Comparison of ENCODE assay signal across 13 cellular contexts in the genomic region with DNA sequence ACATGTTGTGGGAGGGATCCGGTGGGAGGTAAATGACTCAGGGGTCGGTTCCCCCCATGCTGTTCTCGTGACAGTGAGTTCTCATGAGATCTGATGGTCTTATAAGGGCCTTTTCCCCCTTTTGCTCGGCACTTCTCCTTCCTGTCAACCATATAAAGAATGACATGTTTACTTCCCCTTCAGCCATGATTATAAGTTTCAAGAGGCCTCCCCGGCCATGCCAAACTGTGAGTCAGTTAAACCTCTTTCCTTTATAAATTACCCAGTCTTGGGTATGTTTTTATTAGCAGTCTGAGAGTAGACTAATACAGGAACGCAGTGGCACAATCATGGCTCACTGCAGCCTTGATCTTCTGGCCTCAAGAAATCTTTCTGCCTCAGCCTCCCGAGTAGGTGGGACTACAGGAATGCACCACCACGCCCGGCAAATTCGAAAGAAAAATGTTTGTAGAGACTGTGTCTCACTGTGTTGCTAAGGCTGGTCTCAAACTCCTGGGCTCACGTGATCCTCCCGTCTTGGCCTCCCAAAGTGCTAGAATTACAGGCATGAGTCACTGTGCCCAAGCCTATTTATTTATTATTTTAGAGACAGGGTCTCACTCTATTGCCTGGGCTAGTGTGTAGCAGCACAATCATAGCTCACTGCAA.
DNase-seq lines count a peak whose midpoint lies in the region; ATAC-seq, FAIRE-seq and TF ChIP-seq lines count a peak whose summit lies in the region.
"Had no signal": no experiment of that assay in that cellular context is flagged by ENCODE, and none has a peak within 500 bp of the region (broad histone marks: within the 10 kb centered on the region; RNA-seq: fewer than 3 reads in every experiment).

No MANE protein-coding gene starts in this region.

- H3K4me3 Mint-ChIP-seq in stimulated activated naive CD8-positive, alpha-beta T cell treated with anti-CD3 and anti-CD28 coated beads, Interleukin-15, amount 100 ng/mL, for 72 hours, result no peak overlapping the region
- H3K4me3 Mint-ChIP-seq: naive thymus-derived CD8-positive, alpha-beta T cell had no signal

- CTCF ChIA-PET in GM12878 (lab: Yijun Ruan, JAX), result interaction anchor here (0.6 kb wide), 1 partner anchor 253 kb away, joined by 4 read pairs; no protein-coding TSS in a partner anchor

- no peaks in the 10 kb centered on the region for H3K79me2 ChIP-seq in GM12878 (ENCODE audit: control insufficient read depth, insufficient read depth, low read length)

- peak; percentile 82 for ATAC-seq in GM12878
- ATAC-seq in stimulated activated naive CD8-positive, alpha-beta T cell treated with anti-CD3 and anti-CD28 coated beads, Interleukin-15, amount 100 ng/mL, for 72 hours, result peak; percentile 54
- ATAC-seq in HG02588 (IDR thresholded peaks at IDR 0.05; ENCODE audit: unreplicated experiment), result no peak
- ATAC-seq: left ventricle myocardium superior; naive thymus-derived CD8-positive, alpha-beta T cell had no signal

- TF ChIP-seq POLR2A in GM12878 (IDR thresholded peaks at IDR 0.05; ENCODE audit: low read depth, low read length), result no peak

- H3K9me3 ChIP-seq in GM12878 (replicated peaks; ENCODE audit: control insufficient read depth, insufficient read depth, low read length), result no peaks in the 10 kb centered on the region; the same call in 2 of the 3 replicates

- no peak for FAIRE-seq in GM12878 (lab: Jason Lieb, UNC)
- FAIRE-seq: H1 had no signal

- TF ChIP-seq CTCF in GM12878 (IDR thresholded peaks at IDR 0.05 in 2 of 3, conservative IDR thresholded peaks at IDR 0.05 in 1 of 3; ENCODE audit: control insufficient read depth in 2 of 3, extremely low read depth in 1 of 3, insufficient read depth in 1 of 3, low read depth in 3 of 3, low read length in 3 of 3), result no peak

- RAD21 ChIA-PET in GM12878 (lab: Charles Lee; ENCODE audit: unreplicated experiment), result no interaction called here

- no peak for TF ChIP-seq EP300 in GM12878 (IDR thresholded peaks at IDR 0.05; ENCODE audit: borderline replicate concordance in 1 of 2, control insufficient read depth in 1 of 2, low read depth in 2 of 2, low read length in 2 of 2)

- H2AFZ ChIP-seq in GM12878 (ENCODE audit: control insufficient read depth, low read depth, low read length), result no peak overlapping the region

- POLR2A ChIA-PET in GM12878 (lab: Charles Lee), result no interaction called here

- DNase-seq in HT1080 (ENCODE audit: low read depth) (peak; percentile 61), OCI-M1 (lab: John Stamatoyannopoulos, UW) (peak; percentile 7), GM12878 (ENCODE audit: low read depth, low spot score) (no peak), NCI-H345 treated with DMSO at 0.1 percent for 48 hours (lab: John Stamatoyannopoulos, UW; ENCODE audit: unreplicated experiment) (no peak)
- DNase-seq in stimulated activated naive CD8-positive, alpha-beta T cell treated with anti-CD3 and anti-CD28 coated beads, Interleukin-15, amount 100 ng/mL, for 72 hours, result peak in 1 of 2 donors; percentile 21
- DNase-seq in central memory CD4-positive, alpha-beta T cell, result no peak
- no peak for DNase-seq in activated naive CD4-positive, alpha-beta T cell treated with Interleukin-2 at 50 U/mL for 16 hours
- DNase-seq: left ventricle myocardium superior; naive thymus-derived CD8-positive, alpha-beta T cell; NCI-H1930; SHP77 treated with DMSO at 0.1 percent for 48 hours had no signal

- no TSS peak for BruUV-seq in GM12878 (replicated peaks; lab: Mats Ljungman, UMichigan)

- SMC1A ChIA-PET in GM12878 (lab: Charles Lee; ENCODE audit: uncharacterized antibody, unreplicated experiment), result no interaction called here

- no peaks in the 10 kb centered on the region for H3K27me3 Mint-ChIP-seq in stimulated activated naive CD8-positive, alpha-beta T cell treated with anti-CD3 and anti-CD28 coated beads, Interleukin-15, amount 100 ng/mL, for 72 hours
- H3K27me3 Mint-ChIP-seq: naive thymus-derived CD8-positive, alpha-beta T cell had no signal

- in situ Hi-C loops in GM12878 (cut with MboI), result loop anchor here (25.0 kb wide), 1 partner anchor 325 kb away; no protein-coding TSS in a partner anchor

- H3K9me3 Mint-ChIP-seq in stimulated activated naive CD8-positive, alpha-beta T cell treated with anti-CD3 and anti-CD28 coated beads, Interleukin-15, amount 100 ng/mL, for 72 hours, result no peaks in the 10 kb centered on the region
- H3K9me3 Mint-ChIP-seq: naive thymus-derived CD8-positive, alpha-beta T cell had no signal

- TF ChIP-seq RAD21 in GM12878 (IDR thresholded peaks at IDR 0.05; ENCODE audit: insufficient read depth, low read depth, low read length), result no peak

- H3K27me3 ChIP-seq in GM12878 (replicated peaks in 1 of 2; ENCODE audit: control insufficient read depth in 2 of 2, insufficient read depth in 2 of 2, low read length in 1 of 2), result no peaks in the 10 kb centered on the region

- H3K9ac ChIP-seq in GM12878 (ENCODE audit: control insufficient read depth, insufficient read depth, low read length), result no peak overlapping the region

- WGBS in GM12878 (ENCODE audit: insufficient coverage, insufficient replicate concordance, low lambda C conversion rate, missing lambda C conversion rate), result 22% methylated on average over 12 of the region's 12 CpGs

- H3K4me3 ChIP-seq in GM12878, result no peak overlapping the region

- H3K4me1 ChIP-seq in GM12878 (ENCODE audit: control insufficient read depth, insufficient read depth, low read length), result no peaks in the 10 kb centered on the region

- H3K4me1 Mint-ChIP-seq in stimulated activated naive CD8-positive, alpha-beta T cell treated with anti-CD3 and anti-CD28 coated beads, Interleukin-15, amount 100 ng/mL, for 72 hours, result peaks cover 22% of the 10 kb centered on the region

- intact Hi-C loops in GM12878 (cut with micrococcal nuclease; ENCODE audit: unreplicated experiment), result no loop called here

- H3K27ac Mint-ChIP-seq in stimulated activated naive CD8-positive, alpha-beta T cell treated with anti-CD3 and anti-CD28 coated beads, Interleukin-15, amount 100 ng/mL, for 72 hours, result peak overlapping the region; percentile 47 to 88

- no peaks in the 10 kb centered on the region for H3K36me3 ChIP-seq in GM12878 (ENCODE audit: control insufficient read depth in 2 of 2, insufficient read depth in 2 of 2, low read length in 1 of 2)

- no peak overlapping the region for H3K27ac ChIP-seq in GM12878 (ENCODE audit: control insufficient read depth, insufficient read depth)

- no peaks in the 10 kb centered on the region for H4K20me1 ChIP-seq in GM12878 (ENCODE audit: control insufficient read depth, insufficient read depth)

- no peak overlapping the region for H3K4me2 ChIP-seq in GM12878 (ENCODE audit: control insufficient read depth, insufficient read depth)

TF ChIP-seq in GM12878, 131 proteins besides CTCF, POLR2A, EP300 and RAD21:
- no peak for TF ChIP-seq ESRRA (IDR thresholded peaks at IDR 0.05; ENCODE audit: low read length)
- no peak for TF ChIP-seq TCF12 (IDR thresholded peaks at IDR 0.05; ENCODE audit: low read depth, low read length)
- TF ChIP-seq BCLAF1 (IDR thresholded peaks at IDR 0.05), result no peak
- TF ChIP-seq RAD51 (IDR thresholded peaks at IDR 0.05), result no peak
- no peak for TF ChIP-seq STAT3 (IDR thresholded peaks at IDR 0.05; ENCODE audit: low read depth, low read length)
- no peak for TF ChIP-seq SRF (IDR thresholded peaks at IDR 0.05; ENCODE audit: low read depth in 2 of 2, low read length in 2 of 2)
- TF ChIP-seq PAX5 (IDR thresholded peaks at IDR 0.05; ENCODE audit: borderline replicate concordance, low read depth, low read length), result no peak
- no peak for TF ChIP-seq MTA3 (IDR thresholded peaks at IDR 0.05; ENCODE audit: borderline replicate concordance, low read length)

Comparison
In these comparisons a context has a peak if more than half of its experiments do, and no peak if none do; other contexts are left out.
1. DNase-seq: peak in HT1080 (single experiment) and OCI-M1 (single experiment); none in GM12878 (single experiment), central memory CD4-positive, alpha-beta T cell (single experiment), NCI-H345 treated with DMSO at 0.1 percent for 48 hours (single experiment) and activated naive CD4-positive, alpha-beta T cell treated with Interleukin-2 at 50 U/mL for 16 hours (single experiment).